ENCODE assay signal across 9 cellular contexts in the genomic region with DNA sequence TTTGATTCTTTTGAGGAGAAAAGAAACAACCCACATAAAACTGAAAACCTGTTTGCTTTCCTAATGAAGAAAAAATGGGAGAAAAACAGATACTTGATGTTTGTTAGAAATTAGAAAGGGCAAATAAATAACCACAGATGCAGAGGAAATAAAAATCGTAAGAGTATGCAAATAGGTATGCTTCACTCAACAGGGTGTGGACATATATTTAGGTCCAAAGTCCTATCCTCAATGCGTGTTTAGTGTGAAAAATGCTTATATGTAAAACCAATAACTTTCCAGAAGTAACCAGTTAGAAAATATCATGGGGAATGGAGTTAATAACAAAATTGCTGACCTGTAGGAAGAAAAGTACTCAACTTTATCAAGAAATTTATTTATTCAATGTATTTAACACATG.
"Had no signal": no experiment of that assay in that cellular context is flagged by ENCODE, and none has a peak within 500 bp of the region (broad histone marks: within the 10 kb centered on the region; RNA-seq: fewer than 3 reads in every experiment).

No MANE protein-coding gene starts in this region.

- H3K4me3 Mint-ChIP-seq: GM23338, H9, HFFc6 had no signal

- H3K4me1 Mint-ChIP-seq: GM23338, H9 had no signal

- H3K4me1 ChIP-seq: HAP-1 had no signal

- DNase-seq: GM23248, GOT3, H7, HCEC 1CT, HFFc6 had no signal

- H3K4me3 ChIP-seq: GM23248, GM23338, HAP-1 had no signal

- H3K9me3 ChIP-seq: HAP-1 had no signal

- H3K36me3 ChIP-seq: HAP-1 had no signal

- H3K9me3 Mint-ChIP-seq: GM23338, H9, HFFc6 had no signal

- ATAC-seq: GM23338, HCT116 had no signal

- H3K27ac Mint-ChIP-seq: GM23338, HFFc6 had no signal
